ENCODE assay signal across 15 cellular contexts in the genomic region with DNA sequence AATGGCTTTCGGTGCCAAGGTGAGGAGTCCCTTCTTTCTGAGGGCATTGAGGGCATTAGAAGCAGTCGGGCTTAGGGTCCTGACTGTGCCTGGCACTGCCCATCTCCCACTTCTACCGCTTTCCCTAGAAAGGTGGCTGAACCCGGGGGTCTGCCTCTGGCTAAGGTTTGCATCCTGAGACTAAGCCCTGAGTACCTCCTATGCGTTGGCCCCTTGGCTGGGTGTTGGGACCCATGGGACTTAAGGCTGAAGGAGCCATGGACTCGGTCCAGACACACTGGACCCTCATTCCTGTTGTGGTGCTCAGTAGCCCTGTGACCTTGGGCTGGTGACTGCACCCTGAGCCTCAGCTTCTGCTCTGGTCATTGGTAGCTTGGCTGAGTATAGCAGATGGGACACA. TPM values are rescaled to one million over a fixed set of nuclear protein-coding genes. Genes with fewer than 3 reads are reported as not detected.
A peak's percentile ranks its signal among the peaks of the same experiment; 100 is the strongest.
DNase-seq lines count a peak whose midpoint lies in the region; ATAC-seq and TF ChIP-seq lines count a peak whose summit lies in the region.
"Had no signal": no experiment of that assay in that cellular context is flagged by ENCODE, and none has a peak within 500 bp of the region (broad histone marks: within the 10 kb centered on the region; RNA-seq: fewer than 3 reads in every experiment).

No MANE protein-coding gene starts in this region.

- H2BK5ac ChIP-seq in H9 (ENCODE audit: insufficient read length, low read length): no peak overlapping the region

- H3K4me3 ChIP-seq in Loucy (ENCODE audit: low read length, poor library complexity, severe bottlenecking) (no peak overlapping the region), lower lobe of right lung (no peak overlapping the region)

- H3K23ac ChIP-seq in H9 (ENCODE audit: insufficient read length, low read depth, low read length): no peak overlapping the region

- H2BK12ac ChIP-seq in H9 (ENCODE audit: insufficient read length, low read depth, low read length): no peak overlapping the region

- H3K9ac ChIP-seq in H9 (ENCODE audit: extremely low read depth, insufficient read length, low read length): no peak overlapping the region
- H3K9ac ChIP-seq in Loucy (ENCODE audit: low read depth, low read length, poor library complexity, severe bottlenecking): no peak overlapping the region

- H4K5ac ChIP-seq in H9 (ENCODE audit: insufficient read length, low read depth, low read length): no peak overlapping the region

- H3K27me3 ChIP-seq in H9 (ENCODE audit: insufficient read depth, low read length): no peaks in the 10 kb centered on the region
- no peaks in the 10 kb centered on the region for H3K27me3 ChIP-seq in Loucy (ENCODE audit: insufficient read depth, low read length, poor library complexity, severe bottlenecking)
- H3K27me3 ChIP-seq in lower lobe of right lung (ENCODE audit: low read depth): no peaks in the 10 kb centered on the region

- H2BK20ac ChIP-seq in H9 (ENCODE audit: low read depth, low read length, poor library complexity, severe bottlenecking): no peak overlapping the region

- no CpG with 5 or more reads among the region's 6 CpGs for WGBS in H9 (ENCODE audit: extremely low coverage, insufficient read length, low lambda C conversion rate)

- H3K79me1 ChIP-seq in H9 (ENCODE audit: insufficient read depth, low read depth, low read length, poor library complexity, severe bottlenecking): peaks cover 3% of the 10 kb centered on the region

- no peaks in the 10 kb centered on the region for H3K23me2 ChIP-seq in H9 (ENCODE audit: insufficient read length, low read depth, low read length, poor library complexity, severe bottlenecking)

- H3K4me2 ChIP-seq in H9 (ENCODE audit: insufficient read depth, insufficient read length, low read length): no peak overlapping the region
- peak overlapping the region; percentile 12 for H3K4me2 ChIP-seq in Loucy (ENCODE audit: low read depth, low read length, poor library complexity, severe bottlenecking)

- H4K8ac ChIP-seq in H9 (replicated peaks; ENCODE audit: insufficient read length, low read depth, low read length): no peak overlapping the region

- H3K9me3 ChIP-seq in H9 (ENCODE audit: control insufficient read depth, low read depth, low read length): no peaks in the 10 kb centered on the region
- no peaks in the 10 kb centered on the region for H3K9me3 ChIP-seq in Loucy (ENCODE audit: insufficient read depth, low read depth, low read length)
- no peaks in the 10 kb centered on the region for H3K9me3 ChIP-seq in lower lobe of right lung

- peak overlapping the region in 1 of 3 experiments; percentile 82; a peak in 1 of 7 replicates for H3K27ac Mint-ChIP-seq in H9
- H3K27ac Mint-ChIP-seq in CD14-positive monocyte: no peak overlapping the region

- no peak overlapping the region for H3K4ac ChIP-seq in H9 (ENCODE audit: low read depth, low read length)

- no peak overlapping the region for H2AFZ ChIP-seq in H9 (ENCODE audit: low read length)
- no peak overlapping the region for H2AFZ ChIP-seq in Loucy (ENCODE audit: low read length)

- no peak overlapping the region for H4K91ac ChIP-seq in H9 (ENCODE audit: insufficient read length, low read depth, low read length)

- peaks cover 28% of the 10 kb centered on the region in 2 experiments for H3K4me1 Mint-ChIP-seq in H9
- H3K4me1 Mint-ChIP-seq in CD14-positive monocyte: no peaks in the 10 kb centered on the region
- H3K4me1 Mint-ChIP-seq: CD4-positive, alpha-beta memory T cell had no signal

- intact Hi-C loops in lower lobe of right lung (cut with DNase I) (no loop called here), posterior vena cava (cut with DNase I) (no loop called here), CD14-positive monocyte (cut with micrococcal nuclease) (no loop called here)

- no peak overlapping the region for H3K56ac ChIP-seq in H9 (ENCODE audit: insufficient read length, low read depth, low read length)

- H3F3A ChIP-seq in Loucy (ENCODE audit: low read depth): no peaks in the 10 kb centered on the region

- TF ChIP-seq CTCF in H9 (conservative IDR thresholded peaks at IDR 0.05): no peak
- TF ChIP-seq CTCF in Loucy (conservative IDR thresholded peaks at IDR 0.05; ENCODE audit: low read length): no peak
- TF ChIP-seq CTCF in lower lobe of right lung (IDR thresholded peaks at IDR 0.05): no peak
- TF ChIP-seq CTCF in CD14-positive monocyte (IDR thresholded peaks at IDR 0.05): no peak

- no peaks in the 10 kb centered on the region for H3K9me3 Mint-ChIP-seq in H9
- H3K9me3 Mint-ChIP-seq in CD14-positive monocyte: no peaks in the 10 kb centered on the region

- H4K20me1 ChIP-seq in H9 (ENCODE audit: control insufficient read depth, insufficient read depth, insufficient read length): no peaks in the 10 kb centered on the region
- no peaks in the 10 kb centered on the region for H4K20me1 ChIP-seq in Loucy (ENCODE audit: insufficient read depth, low read length, poor library complexity, severe bottlenecking)

- H3K27me3 Mint-ChIP-seq in H9 (ENCODE audit: low read depth): peaks cover 4% of the 10 kb centered on the region
- H3K27me3 Mint-ChIP-seq in CD14-positive monocyte (ENCODE audit: low read depth in 3 of 3): peaks cover 7 to 11% (median 8%) of the 10 kb centered on the region in 3 donors

- H3K79me2 ChIP-seq in H9 (ENCODE audit: insufficient read depth, low read length) (no peaks in the 10 kb centered on the region), Loucy (ENCODE audit: insufficient read depth, low read length) (no peaks in the 10 kb centered on the region)

- no peak overlapping the region for H2BK15ac ChIP-seq in H9 (ENCODE audit: low read depth, low read length)

- H3K36me3 Mint-ChIP-seq in H9 (ENCODE audit: insufficient read depth in 1 of 3, low read depth in 3 of 3) (peaks cover 6 to 18% (median 8%) of the 10 kb centered on the region in 3 experiments), CD14-positive monocyte (no peaks in the 10 kb centered on the region)
- H3K36me3 Mint-ChIP-seq: CD4-positive, alpha-beta memory T cell had no signal

- H3T11ph ChIP-seq in H9 (ENCODE audit: low read length): no peak overlapping the region

- peaks cover 8% of the 10 kb centered on the region; the same call in 1 of the 2 replicates for H3K4me1 ChIP-seq in H9 (ENCODE audit: insufficient read depth, low read length)
- H3K4me1 ChIP-seq in Loucy (ENCODE audit: insufficient read depth, low read length, poor library complexity, severe bottlenecking): peaks cover 14% of the 10 kb centered on the region
- peaks cover 7% of the 10 kb centered on the region for H3K4me1 ChIP-seq in lower lobe of right lung

- DNase-seq in H9: no peak
- peak; percentile 17 for DNase-seq in lower lobe of right lung
- peak; percentile 67 for DNase-seq in posterior vena cava (ENCODE audit: low spot score)
- no peak for DNase-seq in activated T-cell treated with anti-CD3 and anti-CD28 coated beads, Interleukin-2, amount 50 U/mL, for 1 hour
- DNase-seq in CD14-positive monocyte (ENCODE audit: low spot score): no peak
- DNase-seq: ACHN; CD4-positive, alpha-beta memory T cell; DND-41; NCI-H1436; NCI-H2081; NCI-H510A treated with DMSO at 0.1 percent for 48 hours; RPMI8226 had no signal

- H3K18ac ChIP-seq in H9 (ENCODE audit: insufficient read length, low read depth, low read length): no peak overlapping the region

- no peak overlapping the region for H3K27ac ChIP-seq in H9 (ENCODE audit: insufficient read length, low read depth, low read length)
- H3K27ac ChIP-seq in lower lobe of right lung: no peak overlapping the region

- H3K9me2 ChIP-seq in Loucy (replicated peaks; ENCODE audit: low read depth, low read length): no peaks in the 10 kb centered on the region

- H3K36me3 ChIP-seq in Loucy (ENCODE audit: insufficient read depth, low read length) (no peaks in the 10 kb centered on the region), lower lobe of right lung (peaks cover 6% of the 10 kb centered on the region)

- no peak overlapping the region for H2AK5ac ChIP-seq in H9 (ENCODE audit: insufficient read length, low read length)

- no peak overlapping the region for H2BK120ac ChIP-seq in H9 (ENCODE audit: low read depth, low read length, poor library complexity, severe bottlenecking)

- H3K4me3 Mint-ChIP-seq in H9: no peak overlapping the region
- no peak overlapping the region for H3K4me3 Mint-ChIP-seq in CD14-positive monocyte
- H3K4me3 Mint-ChIP-seq: CD4-positive, alpha-beta memory T cell had no signal

- 0 out of 2 replicates have a peak overlapping the region, but pooled peaks have one; percentile 14 for H3K14ac ChIP-seq in H9 (ENCODE audit: insufficient read depth, low read length)

- ATAC-seq in lower lobe of right lung: peak in 1 of 2 donors; percentile 6
- no peak for ATAC-seq in HG03439 (IDR thresholded peaks at IDR 0.05; ENCODE audit: unreplicated experiment)
- ATAC-seq in GM21423 (IDR thresholded peaks at IDR 0.05; ENCODE audit: unreplicated experiment): no peak

RNA-seq across cellular contexts. Expression of a gene that starts 23.9 kb away (rescaled TPM):
- 22.0 and 22.6 TPM in 2 replicates for total RNA-seq in H9 (2021)
- total RNA-seq in lower lobe of right lung: 54.1 TPM
- total RNA-seq in posterior vena cava: 10 to 100 TPM; 68.1 to 83.8 TPM
- not detected for polyA plus RNA-seq in CD14-positive monocyte
- total RNA-seq: CD4-positive, alpha-beta memory T cell had no signal
- polyA plus RNA-seq: CD4-positive, alpha-beta memory T cell had no signal

Comparison
In these comparisons a context has a peak if more than half of its experiments do, and no peak if none do; other contexts are left out.
1. DNase-seq: peak in lower lobe of right lung (single experiment) and posterior vena cava (single experiment); none in H9 (single experiment), activated T-cell treated with anti-CD3 and anti-CD28 coated beads, Interleukin-2, amount 50 U/mL, for 1 hour (single experiment) and CD14-positive monocyte (single experiment).